ENCODE assay signal across 8 cellular contexts in genomic region chr2:161238559-161239415, GRCh38.
DNase-seq lines count a peak whose midpoint lies in the region; ATAC-seq and TF ChIP-seq lines count a peak whose summit lies in the region.

No MANE protein-coding gene starts in this region.

- intact Hi-C loops in activated CD4-positive, alpha-beta T cell treated with anti-CD3 and anti-CD28 coated beads, Interleukin-2, amount 10 ng/mL, durations not matched to agents 24 days and 14 days (cut with micrococcal nuclease) = loop anchor here (1.0 kb wide), 1 partner anchor 35 kb away; no protein-coding TSS in a partner anchor

- no peaks in the 10 kb centered on the region for H3K9me3 Mint-ChIP-seq in activated CD4-positive, alpha-beta T cell treated with anti-CD3 and anti-CD28 coated beads, Interleukin-2, amount 10 ng/mL, durations not matched to agents 24 days and 14 days

- H3K36me3 ChIP-seq in HAP-1 (replicated peaks) = no peaks in the 10 kb centered on the region

- peaks cover 41% of the 10 kb centered on the region for H3K4me1 Mint-ChIP-seq in activated CD4-positive, alpha-beta T cell treated with anti-CD3 and anti-CD28 coated beads, Interleukin-2, amount 10 ng/mL, durations not matched to agents 24 days and 14 days

- H3K27ac ChIP-seq in coronary artery (peak overlapping the region in 1 of 2 donors; percentile 59), layer of hippocampus (ENCODE audit: low read depth, low read length) (peak overlapping the region; percentile 75)

- H3K9me3 ChIP-seq in HAP-1 = no peaks in the 10 kb centered on the region

- H3K36me3 Mint-ChIP-seq in activated CD4-positive, alpha-beta T cell treated with anti-CD3 and anti-CD28 coated beads, Interleukin-2, amount 10 ng/mL, durations not matched to agents 24 days and 14 days (ENCODE audit: low read depth) = peaks cover 13% of the 10 kb centered on the region

- in situ Hi-C loops in HAP-1 (cut with MboI; ENCODE audit: low sequenced_read_pairs) = no loop called here

- H3K4me3 Mint-ChIP-seq in activated CD4-positive, alpha-beta T cell treated with anti-CD3 and anti-CD28 coated beads, Interleukin-2, amount 10 ng/mL, durations not matched to agents 24 days and 14 days = peak overlapping the region; percentile 92

- H3K27ac Mint-ChIP-seq in activated CD4-positive, alpha-beta T cell treated with anti-CD3 and anti-CD28 coated beads, Interleukin-2, amount 10 ng/mL, durations not matched to agents 24 days and 14 days = peak overlapping the region; percentile 82

- TF ChIP-seq CTCF in coronary artery (IDR thresholded peaks at IDR 0.05) = no peak

- peak; percentile 35 for ATAC-seq in GM21576 (IDR thresholded peaks at IDR 0.05; ENCODE audit: unreplicated experiment)

- peaks cover 2% of the 10 kb centered on the region for H3K27me3 Mint-ChIP-seq in activated CD4-positive, alpha-beta T cell treated with anti-CD3 and anti-CD28 coated beads, Interleukin-2, amount 10 ng/mL, durations not matched to agents 24 days and 14 days

- no peaks in the 10 kb centered on the region for H3K27me3 ChIP-seq in layer of hippocampus (ENCODE audit: control insufficient read depth, insufficient read depth, low read length)
- H3K27me3 ChIP-seq in HAP-1 (ENCODE audit: low read depth) = no peaks in the 10 kb centered on the region

- DNase-seq in DMS53 treated with DMSO at 0.1 percent for 48 hours (lab: John Stamatoyannopoulos, UW; ENCODE audit: unreplicated experiment) (peak; percentile 52), NAMALWA (ENCODE audit: low spot score) (peak; percentile 41), coronary artery (ENCODE audit: low spot score) (peak; percentile 73), HAP-1 (ENCODE audit: low spot score in 2 of 2) (no peak)
- DNase-seq in activated CD4-positive, alpha-beta T cell treated with anti-CD3 and anti-CD28 coated beads, Interleukin-2, amount 10 ng/mL, durations not matched to agents 24 days and 14 days = peak; percentile 87
- DNase-seq in stimulated activated CD4-positive, alpha-beta T cell treated with anti-CD3 and anti-CD28 coated beads, Interleukin-12 subunit alpha, Interleukin-12 subunit beta, amount 100 ng/mL, for 4 hours = peak; percentile 57

- H3K4me3 ChIP-seq in coronary artery (peak overlapping the region; percentile 82), HAP-1 (no peak overlapping the region)

- H3K4me1 ChIP-seq in HAP-1 = no peaks in the 10 kb centered on the region

Comparison
In these comparisons a context has a peak if more than half of its experiments do, and no peak if none do; other contexts are left out.
1. DNase-seq: peak in DMS53 treated with DMSO at 0.1 percent for 48 hours (single experiment), NAMALWA (single experiment), activated CD4-positive, alpha-beta T cell treated with anti-CD3 and anti-CD28 coated beads, Interleukin-2, amount 10 ng/mL, durations not matched to agents 24 days and 14 days (single experiment), coronary artery (single experiment) and stimulated activated CD4-positive, alpha-beta T cell treated with anti-CD3 and anti-CD28 coated beads, Interleukin-12 subunit alpha, Interleukin-12 subunit beta, amount 100 ng/mL, for 4 hours (single experiment); none in HAP-1 (0 of 2).